ENCODE assay signal across 15 cellular contexts in genomic region chr7:158860394-158860793, GRCh38.
"Had no signal": no experiment of that assay in that cellular context is flagged by ENCODE, and none has a peak within 500 bp of the region (broad histone marks: within the 10 kb centered on the region; RNA-seq: fewer than 3 reads in every experiment).

No MANE protein-coding gene starts in this region.

- ATAC-seq: activated T-cell treated with anti-CD3 and anti-CD28 coated beads, Interleukin-2, amount 50 U/mL, for 72 hours; gastroesophageal sphincter; stimulated activated naive CD8-positive, alpha-beta T cell treated with anti-CD3 and anti-CD28 coated beads, Interleukin-15, Interleukin-2, amounts not matched to agents 100 U/mL and 50 U/mL, for 24 hours had no signal

- H3K27ac Mint-ChIP-seq: activated T-cell treated with anti-CD3 and anti-CD28 coated beads, Interleukin-2, amount 50 U/mL, for 72 hours; T-helper 1 cell treated with Interleukin-12 subunit alpha and Interleukin-12 subunit beta and Interleukin-4 antibody, amounts not matched to agents 30 μg/mL and 1 μg/mL, for 36 hours had no signal

- H2AFZ ChIP-seq: parathyroid adenoma had no signal

- H3K4me3 Mint-ChIP-seq: activated T-cell treated with anti-CD3 and anti-CD28 coated beads, Interleukin-2, amount 50 U/mL, for 72 hours; T-helper 1 cell treated with Interleukin-12 subunit alpha and Interleukin-12 subunit beta and Interleukin-4 antibody, amounts not matched to agents 30 μg/mL and 1 μg/mL, for 36 hours had no signal

- H3K9ac ChIP-seq: parathyroid adenoma had no signal

- H3K9me3 ChIP-seq: gastroesophageal sphincter, neutrophil, tibial nerve, vagina had no signal

- H3K27ac ChIP-seq: neutrophil, parathyroid adenoma, vagina had no signal

- H3K36me3 ChIP-seq: gastroesophageal sphincter, neutrophil, tibial nerve, vagina had no signal

- H3K4me3 ChIP-seq: gastroesophageal sphincter, tibial nerve, vagina had no signal

- H3K27me3 ChIP-seq: gastroesophageal sphincter, tibial nerve, vagina had no signal

- DNase-seq: activated CD4-positive, alpha-beta T cell treated with anti-CD3 and anti-CD28 coated beads, Interleukin-2, amount 50 U/mL, for 1 hour; activated CD4-positive, CD25-positive, alpha-beta regulatory T cell treated with anti-CD3 and anti-CD28 coated beads, Interleukin-2, amount 50 U/mL, for 72 hours; activated effector memory CD4-positive, alpha-beta T cell treated with anti-CD3 and anti-CD28 coated beads, Interleukin-2, amount 50 U/mL, for 16 hours; activated naive CD4-positive, alpha-beta T cell treated with anti-CD3 and anti-CD28 coated beads, Interleukin-2, amount 50 U/mL, for 16 hours; activated T-cell treated with anti-CD3 and anti-CD28 coated beads, Interleukin-2, amount 50 U/mL, for 72 hours; aorta; cerebellar nuclear complex; cortex of kidney; stimulated activated naive CD8-positive, alpha-beta T cell treated with anti-CD3 and anti-CD28 coated beads, Interleukin-15, Interleukin-2, amounts not matched to agents 100 U/mL and 50 U/mL, for 24 hours had no signal

- H3K9me3 Mint-ChIP-seq: activated T-cell treated with anti-CD3 and anti-CD28 coated beads, Interleukin-2, amount 50 U/mL, for 72 hours; T-helper 1 cell treated with Interleukin-12 subunit alpha and Interleukin-12 subunit beta and Interleukin-4 antibody, amounts not matched to agents 30 μg/mL and 1 μg/mL, for 36 hours had no signal
